ENCODE assay signal across 1 cellular context in the genomic region with DNA sequence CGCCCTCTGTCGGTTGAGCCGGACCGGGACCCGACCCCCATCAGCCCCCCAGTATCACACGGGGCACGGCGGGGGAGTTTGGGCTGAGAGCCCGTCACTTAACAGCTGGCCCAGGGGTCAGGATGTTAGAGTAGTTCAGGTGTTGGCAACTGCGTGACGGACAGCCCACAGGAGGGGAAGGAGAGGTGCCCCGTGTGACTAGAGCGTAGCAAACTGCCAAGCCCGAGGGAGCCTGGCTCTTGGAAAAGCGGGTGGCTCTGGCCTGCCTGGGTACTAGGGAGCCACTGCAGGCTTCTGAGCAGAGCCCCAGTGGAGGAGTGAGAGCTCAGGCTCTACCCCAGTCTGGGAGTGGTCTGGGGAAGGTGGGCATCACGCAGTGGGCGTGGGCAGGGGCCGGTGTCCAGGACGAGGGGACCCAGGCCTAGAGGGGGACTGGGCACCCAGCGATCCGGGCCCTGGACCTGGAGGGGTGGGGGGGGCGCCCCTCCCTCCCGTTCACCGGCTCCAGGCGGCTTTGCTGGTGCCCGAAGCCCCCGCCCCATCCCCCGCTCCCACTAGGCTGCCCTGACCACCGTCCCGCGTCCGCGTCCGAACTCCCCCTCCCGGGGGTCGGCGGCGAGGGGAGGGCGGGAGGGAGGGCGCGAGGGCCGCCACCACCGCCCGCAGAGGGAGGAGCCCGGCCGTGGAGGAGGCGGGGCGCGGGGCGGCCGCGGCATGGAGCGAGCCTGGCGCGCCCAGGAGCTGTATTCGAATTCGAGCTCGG.
TF ChIP-seq lines count a peak whose summit lies in the region.

No MANE protein-coding gene starts in this region.

TF ChIP-seq in GM23338, 12 proteins besides CTCF, POLR2A, EP300 and RAD21:
- TF ChIP-seq, protein P1, sequence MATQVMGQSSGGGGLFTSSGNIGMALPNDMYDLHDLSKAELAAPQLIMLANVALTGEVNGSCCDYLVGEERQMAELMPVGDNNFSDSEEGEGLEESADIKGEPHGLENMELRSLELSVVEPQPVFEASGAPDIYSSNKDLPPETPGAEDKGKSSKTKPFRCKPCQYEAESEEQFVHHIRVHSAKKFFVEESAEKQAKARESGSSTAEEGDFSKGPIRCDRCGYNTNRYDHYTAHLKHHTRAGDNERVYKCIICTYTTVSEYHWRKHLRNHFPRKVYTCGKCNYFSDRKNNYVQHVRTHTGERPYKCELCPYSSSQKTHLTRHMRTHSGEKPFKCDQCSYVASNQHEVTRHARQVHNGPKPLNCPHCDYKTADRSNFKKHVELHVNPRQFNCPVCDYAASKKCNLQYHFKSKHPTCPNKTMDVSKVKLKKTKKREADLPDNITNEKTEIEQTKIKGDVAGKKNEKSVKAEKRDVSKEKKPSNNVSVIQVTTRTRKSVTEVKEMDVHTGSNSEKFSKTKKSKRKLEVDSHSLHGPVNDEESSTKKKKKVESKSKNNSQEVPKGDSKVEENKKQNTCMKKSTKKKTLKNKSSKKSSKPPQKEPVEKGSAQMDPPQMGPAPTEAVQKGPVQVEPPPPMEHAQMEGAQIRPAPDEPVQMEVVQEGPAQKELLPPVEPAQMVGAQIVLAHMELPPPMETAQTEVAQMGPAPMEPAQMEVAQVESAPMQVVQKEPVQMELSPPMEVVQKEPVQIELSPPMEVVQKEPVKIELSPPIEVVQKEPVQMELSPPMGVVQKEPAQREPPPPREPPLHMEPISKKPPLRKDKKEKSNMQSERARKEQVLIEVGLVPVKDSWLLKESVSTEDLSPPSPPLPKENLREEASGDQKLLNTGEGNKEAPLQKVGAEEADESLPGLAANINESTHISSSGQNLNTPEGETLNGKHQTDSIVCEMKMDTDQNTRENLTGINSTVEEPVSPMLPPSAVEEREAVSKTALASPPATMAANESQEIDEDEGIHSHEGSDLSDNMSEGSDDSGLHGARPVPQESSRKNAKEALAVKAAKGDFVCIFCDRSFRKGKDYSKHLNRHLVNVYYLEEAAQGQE (IDR thresholded peaks at IDR 0.05; ENCODE audit: unreplicated experiment): no peak
- TF ChIP-seq EZH2 (IDR thresholded peaks at IDR 0.05; ENCODE audit: low read depth, unreplicated experiment): no peak
- no peak for TF ChIP-seq POLR2AphosphoS5 (IDR thresholded peaks at IDR 0.05; ENCODE audit: low read depth)
- no peak for TF ChIP-seq NANOG (IDR thresholded peaks at IDR 0.05; ENCODE audit: borderline replicate concordance)
- no peak for TF ChIP-seq ZNF114 (CRISPR knock-in tag; IDR thresholded peaks at IDR 0.05)
- no peak for TF ChIP-seq JUNB (IDR thresholded peaks at IDR 0.05; ENCODE audit: unreplicated experiment)
- TF ChIP-seq, protein P2, sequence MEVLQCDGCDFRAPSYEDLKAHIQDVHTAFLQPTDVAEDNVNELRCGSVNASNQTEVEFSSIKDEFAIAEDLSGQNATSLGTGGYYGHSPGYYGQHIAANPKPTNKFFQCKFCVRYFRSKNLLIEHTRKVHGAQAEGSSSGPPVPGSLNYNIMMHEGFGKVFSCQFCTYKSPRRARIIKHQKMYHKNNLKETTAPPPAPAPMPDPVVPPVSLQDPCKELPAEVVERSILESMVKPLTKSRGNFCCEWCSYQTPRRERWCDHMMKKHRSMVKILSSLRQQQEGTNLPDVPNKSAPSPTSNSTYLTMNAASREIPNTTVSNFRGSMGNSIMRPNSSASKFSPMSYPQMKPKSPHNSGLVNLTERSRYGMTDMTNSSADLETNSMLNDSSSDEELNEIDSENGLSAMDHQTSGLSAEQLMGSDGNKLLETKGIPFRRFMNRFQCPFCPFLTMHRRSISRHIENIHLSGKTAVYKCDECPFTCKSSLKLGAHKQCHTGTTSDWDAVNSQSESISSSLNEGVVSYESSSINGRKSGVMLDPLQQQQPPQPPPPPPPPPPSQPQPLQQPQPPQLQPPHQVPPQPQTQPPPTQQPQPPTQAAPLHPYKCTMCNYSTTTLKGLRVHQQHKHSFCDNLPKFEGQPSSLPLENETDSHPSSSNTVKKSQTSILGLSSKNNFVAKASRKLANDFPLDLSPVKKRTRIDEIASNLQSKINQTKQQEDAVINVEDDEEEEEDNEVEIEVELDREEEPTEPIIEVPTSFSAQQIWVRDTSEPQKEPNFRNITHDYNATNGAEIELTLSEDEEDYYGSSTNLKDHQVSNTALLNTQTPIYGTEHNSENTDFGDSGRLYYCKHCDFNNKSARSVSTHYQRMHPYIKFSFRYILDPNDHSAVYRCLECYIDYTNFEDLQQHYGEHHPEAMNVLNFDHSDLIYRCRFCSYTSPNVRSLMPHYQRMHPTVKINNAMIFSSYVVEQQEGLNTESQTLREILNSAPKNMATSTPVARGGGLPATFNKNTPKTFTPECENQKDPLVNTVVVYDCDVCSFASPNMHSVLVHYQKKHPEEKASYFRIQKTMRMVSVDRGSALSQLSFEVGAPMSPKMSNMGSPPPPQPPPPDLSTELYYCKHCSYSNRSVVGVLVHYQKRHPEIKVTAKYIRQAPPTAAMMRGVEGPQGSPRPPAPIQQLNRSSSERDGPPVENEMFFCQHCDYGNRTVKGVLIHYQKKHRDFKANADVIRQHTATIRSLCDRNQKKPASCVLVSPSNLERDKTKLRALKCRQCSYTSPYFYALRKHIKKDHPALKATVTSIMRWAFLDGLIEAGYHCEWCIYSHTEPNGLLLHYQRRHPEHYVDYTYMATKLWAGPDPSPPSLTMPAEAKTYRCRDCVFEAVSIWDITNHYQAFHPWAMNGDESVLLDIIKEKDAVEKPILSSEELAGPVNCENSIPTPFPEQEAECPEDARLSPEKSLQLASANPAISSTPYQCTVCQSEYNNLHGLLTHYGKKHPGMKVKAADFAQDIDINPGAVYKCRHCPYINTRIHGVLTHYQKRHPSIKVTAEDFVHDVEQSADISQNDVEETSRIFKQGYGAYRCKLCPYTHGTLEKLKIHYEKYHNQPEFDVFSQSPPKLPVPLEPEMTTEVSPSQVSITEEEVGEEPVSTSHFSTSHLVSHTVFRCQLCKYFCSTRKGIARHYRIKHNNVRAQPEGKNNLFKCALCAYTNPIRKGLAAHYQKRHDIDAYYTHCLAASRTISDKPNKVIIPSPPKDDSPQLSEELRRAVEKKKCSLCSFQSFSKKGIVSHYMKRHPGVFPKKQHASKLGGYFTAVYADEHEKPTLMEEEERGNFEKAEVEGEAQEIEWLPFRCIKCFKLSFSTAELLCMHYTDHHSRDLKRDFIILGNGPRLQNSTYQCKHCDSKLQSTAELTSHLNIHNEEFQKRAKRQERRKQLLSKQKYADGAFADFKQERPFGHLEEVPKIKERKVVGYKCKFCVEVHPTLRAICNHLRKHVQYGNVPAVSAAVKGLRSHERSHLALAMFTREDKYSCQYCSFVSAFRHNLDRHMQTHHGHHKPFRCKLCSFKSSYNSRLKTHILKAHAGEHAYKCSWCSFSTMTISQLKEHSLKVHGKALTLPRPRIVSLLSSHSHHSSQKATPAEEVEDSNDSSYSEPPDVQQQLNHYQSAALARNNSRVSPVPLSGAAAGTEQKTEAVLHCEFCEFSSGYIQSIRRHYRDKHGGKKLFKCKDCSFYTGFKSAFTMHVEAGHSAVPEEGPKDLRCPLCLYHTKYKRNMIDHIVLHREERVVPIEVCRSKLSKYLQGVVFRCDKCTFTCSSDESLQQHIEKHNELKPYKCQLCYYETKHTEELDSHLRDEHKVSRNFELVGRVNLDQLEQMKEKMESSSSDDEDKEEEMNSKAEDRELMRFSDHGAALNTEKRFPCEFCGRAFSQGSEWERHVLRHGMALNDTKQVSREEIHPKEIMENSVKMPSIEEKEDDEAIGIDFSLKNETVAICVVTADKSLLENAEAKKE (CRISPR knock-in tag; IDR thresholded peaks at IDR 0.05): no peak
- no peak for TF ChIP-seq ZNF331 (CRISPR knock-in tag; IDR thresholded peaks at IDR 0.05; ENCODE audit: low read depth)
- TF ChIP-seq, protein P3, sequence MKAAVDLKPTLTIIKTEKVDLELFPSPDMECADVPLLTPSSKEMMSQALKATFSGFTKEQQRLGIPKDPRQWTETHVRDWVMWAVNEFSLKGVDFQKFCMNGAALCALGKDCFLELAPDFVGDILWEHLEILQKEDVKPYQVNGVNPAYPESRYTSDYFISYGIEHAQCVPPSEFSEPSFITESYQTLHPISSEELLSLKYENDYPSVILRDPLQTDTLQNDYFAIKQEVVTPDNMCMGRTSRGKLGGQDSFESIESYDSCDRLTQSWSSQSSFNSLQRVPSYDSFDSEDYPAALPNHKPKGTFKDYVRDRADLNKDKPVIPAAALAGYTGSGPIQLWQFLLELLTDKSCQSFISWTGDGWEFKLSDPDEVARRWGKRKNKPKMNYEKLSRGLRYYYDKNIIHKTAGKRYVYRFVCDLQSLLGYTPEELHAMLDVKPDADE (IDR thresholded peaks at IDR 0.05): no peak
- no peak for TF ChIP-seq CREB1 (CRISPR knock-in tag; IDR thresholded peaks at IDR 0.05; ENCODE audit: low read depth)
- no peak for TF ChIP-seq STAT1 (IDR thresholded peaks at IDR 0.05; ENCODE audit: unreplicated experiment)
- TF ChIP-seq EZH2phosphoT487 (IDR thresholded peaks at IDR 0.05; ENCODE audit: unreplicated experiment): no peak
